20 cellular contexts compared by ENCODE assay signal in genomic region chr17:59870482-59870881, GRCh38.
"Had no signal": no experiment of that assay in that cellular context is flagged by ENCODE, and none has a peak within 500 bp of the region (broad histone marks: within the 10 kb centered on the region; RNA-seq: fewer than 3 reads in every experiment).

No MANE protein-coding gene starts in this region.

- H3K27me3 Mint-ChIP-seq: naive thymus-derived CD8-positive, alpha-beta T cell; stimulated activated naive CD8-positive, alpha-beta T cell treated with anti-CD3 and anti-CD28 coated beads, Interleukin-15, amount 100 ng/mL, for 72 hours had no signal

- H3K9me3 Mint-ChIP-seq: activated T-helper 1 cell treated with anti-CD3 and anti-CD28 coated beads, Interleukin-12 subunit alpha, Interleukin-12 subunit beta, Interleukin-2, Interleukin-4 antibody, amounts not matched to agents 30 ng/mL and 10 ng/mL and 1 ng/mL, durations not matched to agents 14 hours and 24 hours and 36 hours; naive thymus-derived CD8-positive, alpha-beta T cell; stimulated activated naive CD8-positive, alpha-beta T cell treated with anti-CD3 and anti-CD28 coated beads, Interleukin-15, amount 100 ng/mL, for 72 hours; T-helper 2 cell treated with Interferon-gamma antibody and Interleukin-4, amounts not matched to agents 5 μg/mL and 100 μg/mL, for 36 hours had no signal

- H3K4me3 ChIP-seq: cardiac muscle cell, dorsolateral prefrontal cortex, hepatocyte, left lung, right atrium auricular region, smooth muscle cell, testis, upper lobe of right lung had no signal

- H3K27ac Mint-ChIP-seq: activated T-helper 1 cell treated with anti-CD3 and anti-CD28 coated beads, Interleukin-12 subunit alpha, Interleukin-12 subunit beta, Interleukin-2, Interleukin-4 antibody, amounts not matched to agents 30 ng/mL and 10 ng/mL and 1 ng/mL, durations not matched to agents 14 hours and 24 hours and 36 hours; T-helper 2 cell treated with Interferon-gamma antibody and Interleukin-4, amounts not matched to agents 5 μg/mL and 100 μg/mL, for 36 hours had no signal

- FAIRE-seq: astrocyte, keratinocyte had no signal

- H3K4me2 ChIP-seq: hepatocyte, smooth muscle cell had no signal

- H3K4me3 Mint-ChIP-seq: activated T-helper 1 cell treated with anti-CD3 and anti-CD28 coated beads, Interleukin-12 subunit alpha, Interleukin-12 subunit beta, Interleukin-2, Interleukin-4 antibody, amounts not matched to agents 30 ng/mL and 10 ng/mL and 1 ng/mL, durations not matched to agents 14 hours and 24 hours and 36 hours; naive thymus-derived CD8-positive, alpha-beta T cell; stimulated activated naive CD8-positive, alpha-beta T cell treated with anti-CD3 and anti-CD28 coated beads, Interleukin-15, amount 100 ng/mL, for 72 hours; T-helper 2 cell treated with Interferon-gamma antibody and Interleukin-4, amounts not matched to agents 5 μg/mL and 100 μg/mL, for 36 hours had no signal

- H3K4me1 ChIP-seq: left lung, right atrium auricular region, testis, upper lobe of right lung had no signal

- H3K27me3 ChIP-seq: cardiac muscle cell, dorsolateral prefrontal cortex, hepatocyte, left lung, neutrophil, right atrium auricular region, testis, upper lobe of right lung had no signal

- H2AFZ ChIP-seq: hepatocyte had no signal

- H3K9me3 ChIP-seq: left lung, neutrophil, right atrium auricular region, testis, upper lobe of right lung had no signal

- ATAC-seq: activated CD4-positive, CD25-positive, alpha-beta regulatory T cell treated with anti-CD3 and anti-CD28 coated beads, Interleukin-2, amount 50 U/mL, for 24 hours; left lung; naive thymus-derived CD8-positive, alpha-beta T cell; stimulated activated naive CD8-positive, alpha-beta T cell treated with anti-CD3 and anti-CD28 coated beads, Interleukin-15, amount 100 ng/mL, for 72 hours; upper lobe of right lung had no signal

- DNase-seq: activated CD4-positive, alpha-beta T cell treated with anti-CD3 and anti-CD28 coated beads, Interleukin-2, amount 50 U/mL, for 1 hour; activated naive CD4-positive, alpha-beta T cell treated with Interleukin-2 at 50 U/mL for 16 hours; dorsolateral prefrontal cortex; mammary epithelial cell; naive thymus-derived CD8-positive, alpha-beta T cell; stimulated activated naive CD8-positive, alpha-beta T cell treated with anti-CD3 and anti-CD28 coated beads, Interleukin-15, amount 100 ng/mL, for 72 hours; SW 1271; testis; upper lobe of right lung had no signal

- H3K27ac ChIP-seq: cardiac muscle cell, dorsolateral prefrontal cortex, left lung, neutrophil, right atrium auricular region, testis had no signal

- H3K79me2 ChIP-seq: hepatocyte had no signal
